In genomic region chr3:107441617-107442016, GRCh38 we compare ENCODE assay signal across 32 cellular contexts.
DNase-seq lines count a peak whose midpoint lies in the region; ATAC-seq, FAIRE-seq and TF ChIP-seq lines count a peak whose summit lies in the region.
"Had no signal": no experiment of that assay in that cellular context is flagged by ENCODE, and none has a peak within 500 bp of the region (broad histone marks: within the 10 kb centered on the region; RNA-seq: fewer than 3 reads in every experiment).

No MANE protein-coding gene starts in this region.

- ATAC-seq in K562 = peak; percentile 33; the same call in 1 of the 3 replicates
- ATAC-seq: naive thymus-derived CD4-positive, alpha-beta T cell; stimulated activated effector memory CD8-positive, alpha-beta T cell treated with anti-CD3 and anti-CD28 coated beads, Interleukin-12 subunit alpha, Interleukin-12 subunit beta, amount 100 ng/mL, for 72 hours had no signal

- no peaks in the 10 kb centered on the region for H3K9me1 ChIP-seq in K562 (ENCODE audit: control insufficient read depth, insufficient read depth, low read length)

- no peaks in the 10 kb centered on the region for H3K27me3 ChIP-seq in K562 (ENCODE audit: control insufficient read depth in 2 of 2, insufficient read depth in 2 of 2, low read length in 2 of 2)
- no peaks in the 10 kb centered on the region for H3K27me3 ChIP-seq in esophagus muscularis mucosa
- H3K27me3 ChIP-seq: BE2C, sigmoid colon had no signal

- TF ChIP-seq EP300 in K562 (IDR thresholded peaks at IDR 0.05; ENCODE audit: low read length) (no peak), esophagus muscularis mucosa (IDR thresholded peaks at IDR 0.05) (no peak)

- no TSS peak for BruUV-seq in K562 (replicated peaks; lab: Mats Ljungman, UMichigan)

- H3K79me2 ChIP-seq in K562 (ENCODE audit: control insufficient read depth, insufficient read depth, low read length) = no peaks in the 10 kb centered on the region

- no peaks in the 10 kb centered on the region for H4K20me1 ChIP-seq in K562 (replicated peaks; ENCODE audit: control insufficient read depth, insufficient read depth, low read length)

- H3K4me2 ChIP-seq in K562 (ENCODE audit: insufficient read depth, low read length) = no peak overlapping the region
- H3K4me2 ChIP-seq: KMS-11 had no signal

- TF ChIP-seq RAD21 in K562 (CRISPR knock-in tag; conservative IDR thresholded peaks at IDR 0.05 in 1 of 2, IDR thresholded peaks at IDR 0.05 in 1 of 2) = no peak

- POLR2A ChIA-PET in K562 (lab: Yijun Ruan, JAX) = no interaction called here

- intact Hi-C loops in K562 (cut with micrococcal nuclease) (no loop called here), posterior vena cava (cut with DNase I) (no loop called here), esophagus muscularis mucosa (cut with DNase I) (no loop called here)

- H3K9me3 ChIP-seq in K562 (replicated peaks; ENCODE audit: control insufficient read depth, insufficient read depth, low read depth, low read length) (no peaks in the 10 kb centered on the region), esophagus muscularis mucosa (no peaks in the 10 kb centered on the region)
- H3K9me3 ChIP-seq: BE2C, sigmoid colon had no signal

- TF ChIP-seq CTCF in K562 (IDR thresholded peaks at IDR 0.05 in 2 of 3, conservative IDR thresholded peaks at IDR 0.05 in 1 of 3; ENCODE audit: insufficient read depth in 2 of 3, low read depth in 1 of 3, low read length in 3 of 3) (no peak), esophagus muscularis mucosa (IDR thresholded peaks at IDR 0.05) (no peak)

- H3K4me1 ChIP-seq in K562 (replicated peaks in 1 of 2; ENCODE audit: control insufficient read depth in 2 of 2, insufficient read depth in 2 of 2, low read length in 2 of 2) (no peaks in the 10 kb centered on the region; a peak in 1 of 5 replicates), esophagus muscularis mucosa (no peaks in the 10 kb centered on the region)
- H3K4me1 ChIP-seq: BE2C, sigmoid colon had no signal

- H3K36me3 ChIP-seq in K562 (ENCODE audit: control insufficient read depth, insufficient read depth, low read length) (no peaks in the 10 kb centered on the region), esophagus muscularis mucosa (no peaks in the 10 kb centered on the region)
- H3K36me3 ChIP-seq: BE2C, sigmoid colon had no signal

- in situ Hi-C loops in K562 (cut with MboI) = no loop called here

- TF ChIP-seq POLR2A in K562 (conservative IDR thresholded peaks at IDR 0.05) (no peak), GM12891 (IDR thresholded peaks at IDR 0.05; ENCODE audit: low read depth, low read length) (no peak), esophagus muscularis mucosa (IDR thresholded peaks at IDR 0.05; ENCODE audit: low read depth) (no peak)

- H3K4me3 ChIP-seq in K562 (no peak overlapping the region), esophagus muscularis mucosa (no peak overlapping the region)
- H3K4me3 ChIP-seq: sigmoid colon had no signal

- 3% methylated on average over 5 of the region's 6 CpGs for WGBS in K562 (ENCODE audit: insufficient coverage, low coverage, missing lambda C conversion rate)
- 75% methylated on average over 6 of the region's 6 CpGs for WGBS in esophagus muscularis mucosa

- H3K9ac ChIP-seq in K562 (ENCODE audit: insufficient read depth in 1 of 2, low read depth in 2 of 2, low read length in 2 of 2) = no peak overlapping the region
- H3K9ac ChIP-seq: KMS-11 had no signal

- H3K27ac ChIP-seq in K562 (ENCODE audit: extremely low read depth, low read depth, low read length) (no peak overlapping the region), esophagus muscularis mucosa (replicated peaks in 1 of 4) (no peak overlapping the region)
- H3K27ac ChIP-seq: KMS-11, sigmoid colon had no signal

- CTCF ChIA-PET in K562 (lab: Yijun Ruan, JAX; ENCODE audit: low intra/inter-chr PET ratio) = no interaction called here

- DNase-seq in ELR (ENCODE audit: low read depth) (peak; percentile 60), NCI-H69 (lab: John Stamatoyannopoulos, UW) (peak; percentile 3), K562 (ENCODE audit: extremely low read depth in 1 of 4, low spot score in 3 of 4) (peak in 2 of 4 experiments; percentile 22 to 40), iris pigment epithelial cell (ENCODE audit: low read depth) (peak; percentile 8), SKM-1 treated with dmso at 0.1 percent for 144 hours (lab: John Stamatoyannopoulos, UW; ENCODE audit: unreplicated experiment) (no peak), posterior vena cava (ENCODE audit: low spot score) (no peak), GM12891 (ENCODE audit: insufficient read length, low spot score) (no peak), esophagus muscularis mucosa (ENCODE audit: extremely low spot score) (no peak)
- DNase-seq: ACHN; activated CD4-positive, alpha-beta T cell treated with anti-CD3 and anti-CD28 coated beads, Interleukin-2, amount 50 U/mL, for 1 hour; activated effector memory CD4-positive, alpha-beta T cell treated with anti-CD3 and anti-CD28 coated beads, Interleukin-2, amount 50 U/mL, for 16 hours; activated naive CD8-positive, alpha-beta T cell treated with anti-CD3 and anti-CD28 coated beads for 36 hours; activated T-cell treated with anti-CD3 and anti-CD28 coated beads, Interleukin-2, amount 50 U/mL, for 1 hour; aorta; BE2C; caudate nucleus; CD8-positive, alpha-beta memory T cell; cortex of kidney; DMS 273 treated with DMSO at 0.1 percent for 48 hours; effector memory CD4-positive, alpha-beta T cell; foreskin fibroblast; kidney; naive thymus-derived CD4-positive, alpha-beta T cell; NCI-H1417; NCI-H2029; NCI-H526 treated with DMSO at 0.1 percent for 48 hours; sigmoid colon; stimulated activated CD4-positive, alpha-beta T cell treated with anti-CD3 and anti-CD28 coated beads, Interleukin-15, amount 100 ng/mL, for 24 hours had no signal

- FAIRE-seq in K562 (lab: Jason Lieb, UNC) = no peak
- no peak for FAIRE-seq in GM12891 (lab: Jason Lieb, UNC)
- FAIRE-seq: HTR-8/SVneo, kidney, RCC 7860 had no signal

- no peak overlapping the region for H2AFZ ChIP-seq in K562 (ENCODE audit: low read depth, low read length)

TF ChIP-seq in K562, 482 proteins besides CTCF, POLR2A, EP300 and RAD21 (continues in another document):
- TF ChIP-seq HDAC6 (IDR thresholded peaks at IDR 0.05; ENCODE audit: low read depth, low read length) (no peak), NCOA2 (IDR thresholded peaks at IDR 0.05; ENCODE audit: partially characterized antibody in 2 of 2) (no peak), JUNB (CRISPR knock-in tag; conservative IDR thresholded peaks at IDR 0.05) (no peak), RBM39 (optimal IDR thresholded peaks at IDR 0.05; ENCODE audit: low read depth, low read length) (no peak), EWSR1 (IDR thresholded peaks at IDR 0.05; ENCODE audit: borderline replicate concordance, low read depth, partially characterized antibody) (no peak), ZFPM2 (CRISPR knock-in tag; IDR thresholded peaks at IDR 0.05) (no peak), ZNF586 (CRISPR knock-in tag; conservative IDR thresholded peaks at IDR 0.05) (no peak)

TF ChIP-seq in GM12891, 5 proteins besides CTCF, POLR2A, EP300 and RAD21:
- TF ChIP-seq PAX5 (IDR thresholded peaks at IDR 0.05; ENCODE audit: insufficient read depth, low read length, severe bottlenecking) (no peak), TAF1 (IDR thresholded peaks at IDR 0.05; ENCODE audit: low read depth, low read length) (no peak), POU2F2 (IDR thresholded peaks at IDR 0.05; ENCODE audit: low read depth, low read length) (no peak), POLR2AphosphoS5 (IDR thresholded peaks at IDR 0.05; ENCODE audit: low read depth, low read length) (no peak), SPI1 (IDR thresholded peaks at IDR 0.05; ENCODE audit: low read depth, low read length) (no peak)
TF ChIP-seq in GM12891: peak in this region for 0.

Comparison
In these comparisons a context has a peak if more than half of its experiments do, and no peak if none do; other contexts are left out.
1. DNase-seq: peak in ELR (single experiment), NCI-H69 (single experiment) and iris pigment epithelial cell (single experiment); none in SKM-1 treated with dmso at 0.1 percent for 144 hours (single experiment), posterior vena cava (single experiment), GM12891 (single experiment) and esophagus muscularis mucosa (single experiment).